ENCODE assay signal across 18 cellular contexts in the genomic region with DNA sequence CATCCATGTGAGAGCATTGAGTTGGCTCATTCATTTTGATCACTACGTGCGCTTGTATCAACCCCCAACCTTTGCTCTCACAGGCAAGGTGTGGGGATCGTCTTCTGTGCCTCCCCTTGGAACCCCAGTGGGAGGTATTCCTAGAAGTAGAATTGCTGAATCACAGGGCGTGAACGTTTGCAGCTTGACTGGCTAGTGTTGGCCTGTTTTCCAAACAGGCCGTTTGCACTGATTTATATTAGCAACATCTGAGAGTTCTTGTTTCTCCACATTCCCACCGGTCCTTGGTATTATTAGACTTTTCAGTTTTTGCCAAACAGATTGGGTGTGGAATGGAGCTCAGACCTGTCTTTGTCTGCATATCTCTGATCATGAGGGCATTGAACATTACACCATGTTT.
DNase-seq lines count a peak whose midpoint lies in the region; ATAC-seq and TF ChIP-seq lines count a peak whose summit lies in the region.
"Had no signal": no experiment of that assay in that cellular context is flagged by ENCODE, and none has a peak within 500 bp of the region (broad histone marks: within the 10 kb centered on the region; RNA-seq: fewer than 3 reads in every experiment).

No MANE protein-coding gene starts in this region.

- no peak overlapping the region for H3K9ac ChIP-seq in BLaER1 treated with 17β-estradiol and CSF1 and Interleukin-3, amounts not matched to agents 10 nM and 100 nM
- H3K9ac ChIP-seq in neural progenitor cell: no peak overlapping the region

- no peaks in the 10 kb centered on the region for H3K79me2 ChIP-seq in neural progenitor cell (ENCODE audit: low read depth)

- H3K9me3 Mint-ChIP-seq in neural progenitor cell: no peaks in the 10 kb centered on the region
- no peaks in the 10 kb centered on the region for H3K9me3 Mint-ChIP-seq in activated CD4-positive, alpha-beta T cell treated with anti-CD3 and anti-CD28 coated beads for 36 hours (ENCODE audit: low read depth)
- H3K9me3 Mint-ChIP-seq: activated B cell treated with CpG ODN at 0.5 μM for 24 hours; CD8-positive, alpha-beta memory T cell; nephron progenitor cell had no signal

- intact Hi-C loops in activated CD4-positive, alpha-beta T cell treated with anti-CD3 and anti-CD28 coated beads for 36 hours (cut with DNase I, micrococcal nuclease): no loop called here
- intact Hi-C loops in left colon (cut with DNase I, micrococcal nuclease): no loop called here

- H2AFZ ChIP-seq in neural progenitor cell (replicated peaks): no peak overlapping the region

- POLR2A ChIA-PET in activated CD4-positive, alpha-beta T cell treated with anti-CD3 and anti-CD28 coated beads for 36 hours (lab: Charles Lee): no interaction called here

- H3K27me3 ChIP-seq in BLaER1 treated with 17β-estradiol and CSF1 and Interleukin-3, amounts not matched to agents 10 nM and 100 nM: no peaks in the 10 kb centered on the region
- H3K27me3 ChIP-seq in esophagus (ENCODE audit: control insufficient read depth in 1 of 2, insufficient read depth in 2 of 2, low read length in 2 of 2) (no peaks in the 10 kb centered on the region), neural progenitor cell (no peaks in the 10 kb centered on the region)
- H3K27me3 ChIP-seq: transverse colon had no signal

- no peaks in the 10 kb centered on the region for H3F3A ChIP-seq in neural progenitor cell (ENCODE audit: low read depth)

- peak overlapping the region in 7 of 11 experiments; percentile 3 to 63 (median 31); a peak in 9 of 22 replicates for H3K4me2 ChIP-seq in BLaER1 treated with 17β-estradiol and CSF1 and Interleukin-3, amounts not matched to agents 10 nM and 100 nM
- no peak overlapping the region for H3K4me2 ChIP-seq in neural progenitor cell

- H3K9me3 ChIP-seq in BLaER1 treated with 17β-estradiol and CSF1 and Interleukin-3, amounts not matched to agents 10 nM and 100 nM (replicated peaks in 1 of 11): no peaks in the 10 kb centered on the region
- H3K9me3 ChIP-seq in esophagus (ENCODE audit: control insufficient read depth in 2 of 2, insufficient read depth in 1 of 2, low read depth in 1 of 2, low read length in 1 of 2) (no peaks in the 10 kb centered on the region), neural progenitor cell (ENCODE audit: low read depth) (no peaks in the 10 kb centered on the region)
- H3K9me3 ChIP-seq: heart right ventricle, transverse colon had no signal

- H3K4me1 ChIP-seq in BLaER1 treated with 17β-estradiol and CSF1 and Interleukin-3, amounts not matched to agents 10 nM and 100 nM: peaks cover 32 to 99% (median 50%) of the 10 kb centered on the region in 10 experiments
- peaks cover 0 to 29% of the 10 kb centered on the region in 2 donors for H3K4me1 ChIP-seq in esophagus (ENCODE audit: control insufficient read depth in 2 of 2, insufficient read depth in 2 of 2, low read length in 1 of 2)
- peaks cover 19% of the 10 kb centered on the region for H3K4me1 ChIP-seq in neural progenitor cell
- H3K4me1 ChIP-seq: transverse colon had no signal

- H3K36me3 Mint-ChIP-seq in neural progenitor cell: no peaks in the 10 kb centered on the region
- no peaks in the 10 kb centered on the region for H3K36me3 Mint-ChIP-seq in activated CD4-positive, alpha-beta T cell treated with anti-CD3 and anti-CD28 coated beads for 36 hours (ENCODE audit: low read depth)
- H3K36me3 Mint-ChIP-seq: CD8-positive, alpha-beta memory T cell had no signal

- H3K4me3 Mint-ChIP-seq in neural progenitor cell: no peak overlapping the region
- no peak overlapping the region for H3K4me3 Mint-ChIP-seq in activated CD4-positive, alpha-beta T cell treated with anti-CD3 and anti-CD28 coated beads for 36 hours
- H3K4me3 Mint-ChIP-seq: activated B cell treated with CpG ODN at 0.5 μM for 24 hours; CD8-positive, alpha-beta memory T cell; nephron progenitor cell had no signal

- no peaks in the 10 kb centered on the region for H3K36me3 ChIP-seq in BLaER1 treated with 17β-estradiol and CSF1 and Interleukin-3, amounts not matched to agents 10 nM and 100 nM
- H3K36me3 ChIP-seq in esophagus (ENCODE audit: control insufficient read depth in 2 of 2, insufficient read depth in 2 of 2, low read length in 1 of 2): no peaks in the 10 kb centered on the region
- H3K36me3 ChIP-seq in neural progenitor cell: no peaks in the 10 kb centered on the region
- H3K36me3 ChIP-seq: heart right ventricle, transverse colon had no signal

- peaks cover 7% of the 10 kb centered on the region for H3K27me3 Mint-ChIP-seq in neural progenitor cell (ENCODE audit: insufficient read depth, low read depth)
- no peaks in the 10 kb centered on the region for H3K27me3 Mint-ChIP-seq in activated CD4-positive, alpha-beta T cell treated with anti-CD3 and anti-CD28 coated beads for 36 hours
- H3K27me3 Mint-ChIP-seq: activated B cell treated with CpG ODN at 0.5 μM for 24 hours had no signal

- TF ChIP-seq CTCF in neural progenitor cell (IDR thresholded peaks at IDR 0.05): no peak

- peaks cover 0 to 59% (median 23%) of the 10 kb centered on the region in 11 experiments; a peak in 8 of 22 replicates for H4K20me1 ChIP-seq in BLaER1 treated with 17β-estradiol and CSF1 and Interleukin-3, amounts not matched to agents 10 nM and 100 nM
- no peaks in the 10 kb centered on the region for H4K20me1 ChIP-seq in neural progenitor cell (ENCODE audit: low read depth)

- no peak for ATAC-seq in activated CD4-positive, alpha-beta T cell treated with anti-CD3 and anti-CD28 coated beads for 36 hours
- no peak for ATAC-seq in left colon
- ATAC-seq: heart right ventricle had no signal

- CTCF ChIA-PET in activated CD4-positive, alpha-beta T cell treated with anti-CD3 and anti-CD28 coated beads for 36 hours (lab: Charles Lee): interaction anchor here (0.7 to 1.2 kb wide), 2 partner anchors 11 to 17 kb away, joined by 3 read pairs; no protein-coding TSS in a partner anchor

- no peak overlapping the region for H3K27ac ChIP-seq in BLaER1 treated with 17β-estradiol and CSF1 and Interleukin-3, amounts not matched to agents 10 nM and 100 nM
- H3K27ac ChIP-seq in esophagus (ENCODE audit: low read depth in 2 of 2, low read length in 1 of 2) (peak overlapping the region; percentile 73 to 83), neural progenitor cell (no peak overlapping the region)
- H3K27ac ChIP-seq: heart right ventricle, transverse colon had no signal

- H3K4me3 ChIP-seq in BLaER1 treated with 17β-estradiol and CSF1 and Interleukin-3, amounts not matched to agents 10 nM and 100 nM: no peak overlapping the region
- H3K4me3 ChIP-seq in esophagus (ENCODE audit: low read depth in 1 of 2, low read length in 2 of 2) (no peak overlapping the region), neural progenitor cell (no peak overlapping the region)
- H3K4me3 ChIP-seq: heart right ventricle, transverse colon had no signal

- peak overlapping the region; percentile 43 for H3K27ac Mint-ChIP-seq in neural progenitor cell
- no peak overlapping the region for H3K27ac Mint-ChIP-seq in activated CD4-positive, alpha-beta T cell treated with anti-CD3 and anti-CD28 coated beads for 36 hours
- H3K27ac Mint-ChIP-seq: activated B cell treated with CpG ODN at 0.5 μM for 24 hours, nephron progenitor cell had no signal

- peaks cover 59% of the 10 kb centered on the region for H3K4me1 Mint-ChIP-seq in neural progenitor cell
- peaks cover 28% of the 10 kb centered on the region for H3K4me1 Mint-ChIP-seq in activated CD4-positive, alpha-beta T cell treated with anti-CD3 and anti-CD28 coated beads for 36 hours
- H3K4me1 Mint-ChIP-seq: activated B cell treated with CpG ODN at 0.5 μM for 24 hours had no signal

- peak; percentile 43 for DNase-seq in NCI-H2227 (lab: John Stamatoyannopoulos, UW; ENCODE audit: unreplicated experiment)
- DNase-seq in neural progenitor cell (ENCODE audit: low spot score): no peak
- no peak for DNase-seq in activated CD4-positive, alpha-beta T cell treated with anti-CD3 and anti-CD28 coated beads for 36 hours
- no peak for DNase-seq in NCI-H1092 (lab: John Stamatoyannopoulos, UW)
- no peak for DNase-seq in activated CD4-positive, alpha-beta T cell treated with anti-CD3 and anti-CD28 coated beads, Interleukin-2, amount 50 U/mL, for 1 hour
- no peak for DNase-seq in left colon
- DNase-seq: activated B cell treated with CpG ODN at 0.5 μM for 24 hours; activated CD8-positive, alpha-beta memory T cell treated with anti-CD3 and anti-CD28 coated beads for 24 hours; caudate nucleus; CD8-positive, alpha-beta memory T cell; DMS79; heart right ventricle; NCI-H187; NCI-H526; nephron progenitor cell; transverse colon had no signal

- 40 to 41% methylated on average over 7 of the region's 7 CpGs for WGBS in esophagus, 2 donors

Comparison
In these comparisons a context has a peak if more than half of its experiments do, and no peak if none do; other contexts are left out.
1. H3K27ac ChIP-seq: peak in esophagus (2 of 2); none in BLaER1 treated with 17β-estradiol and CSF1 and Interleukin-3, amounts not matched to agents 10 nM and 100 nM (0 of 11) and neural progenitor cell (single experiment).